Comparison of ENCODE assay signal across 1 cellular context in genomic region chr6:159693128-159693893, GRCh38.
TF ChIP-seq lines count a peak whose summit lies in the region.

SOD2 (minus strand) TSS chr6:159693241; CDS start chr6:159693167, 74 bp downstream.

TF ChIP-seq in K562, 482 proteins besides CTCF, POLR2A, EP300 and RAD21 (continued from another document and continues in another):
- TF ChIP-seq ARID4B (CRISPR knock-in tag; IDR thresholded peaks at IDR 0.05) (no peak), LARP7 (IDR thresholded peaks at IDR 0.05) (no peak), STAT5A (IDR thresholded peaks at IDR 0.05; ENCODE audit: borderline replicate concordance, low read length) (no peak), ZNF395 (CRISPR knock-in tag; IDR thresholded peaks at IDR 0.05) (peak; percentile 86), ZNF12 (CRISPR knock-in tag; IDR thresholded peaks at IDR 0.05) (no peak), MLLT1 (IDR thresholded peaks at IDR 0.05) (0 out of 4 replicates have a peak, but pooled peaks of 1 of the 2 experiments have one; percentile 39), RB1 (IDR thresholded peaks at IDR 0.05; ENCODE audit: low read depth) (peak; percentile 96), MAFF (IDR thresholded peaks at IDR 0.05; ENCODE audit: low read length) (peak; percentile 21; the same call in 1 of the 2 replicates), ZNF277 (CRISPR knock-in tag; IDR thresholded peaks at IDR 0.05; ENCODE audit: borderline replicate concordance) (no peak), ID3 (CRISPR knock-in tag; IDR thresholded peaks at IDR 0.05) (no peak), ID3 (tag; IDR thresholded peaks at IDR 0.05) (0 out of 2 replicates have a peak, but pooled peaks have one; percentile 21), ZNF134 (CRISPR knock-in tag; conservative IDR thresholded peaks at IDR 0.05) (0 out of 2 replicates have a peak, but pooled peaks have one; percentile 37), CTBP1 (IDR thresholded peaks at IDR 0.05; ENCODE audit: borderline replicate concordance) (peak; percentile 48; the same call in 1 of the 2 replicates), ZNF316 (IDR thresholded peaks at IDR 0.05) (no peak), NUFIP1 (IDR thresholded peaks at IDR 0.05; ENCODE audit: partially characterized antibody) (peak; percentile 87), NCOA6 (IDR thresholded peaks at IDR 0.05) (no peak), POLR2AphosphoS5 (IDR thresholded peaks at IDR 0.05; ENCODE audit: control insufficient read depth, insufficient read depth, low read depth, low read length) (peak; percentile 77), ZBED1 (IDR thresholded peaks at IDR 0.05) (no peak), ZNF165 (CRISPR knock-in tag; IDR thresholded peaks at IDR 0.05; ENCODE audit: borderline replicate concordance) (peak; percentile 76; the same call in 1 of the 2 replicates), ETS2 (tag; IDR thresholded peaks at IDR 0.05; ENCODE audit: borderline replicate concordance, poor library complexity, severe bottlenecking) (no peak), MBD1 (CRISPR knock-in tag; IDR thresholded peaks at IDR 0.05) (no peak), SP1 (CRISPR knock-in tag; IDR thresholded peaks at IDR 0.05) (peak; percentile 88), ZNF830 (CRISPR knock-in tag; IDR thresholded peaks at IDR 0.05) (no peak), NFIC (IDR thresholded peaks at IDR 0.05) (peak; percentile 47), BCL6 (CRISPR knock-in tag; IDR thresholded peaks at IDR 0.05) (no peak), SIN3A (IDR thresholded peaks at IDR 0.05; ENCODE audit: borderline replicate concordance in 2 of 2, control insufficient read depth in 1 of 2, low read depth in 2 of 2, low read length in 2 of 2) (peak; percentile 82 to 87; a peak in 3 of 4 replicates), ZFP91 (CRISPR knock-in tag; IDR thresholded peaks at IDR 0.05) (0 out of 2 replicates have a peak, but pooled peaks have one; percentile 56), JUND (IDR thresholded peaks at IDR 0.05; ENCODE audit: borderline replicate concordance, low read depth, low read length) (peak; percentile 96), JUND (tag; IDR thresholded peaks at IDR 0.05; ENCODE audit: borderline replicate concordance, low read depth, low read length) (no peak), RREB1 (CRISPR knock-in tag; IDR thresholded peaks at IDR 0.05) (0 out of 2 replicates have a peak, but pooled peaks have one; percentile 52), CREM (IDR thresholded peaks at IDR 0.05; ENCODE audit: low read depth) (peak; percentile 43; the same call in 1 of the 2 replicates), SIX5 (IDR thresholded peaks at IDR 0.05; ENCODE audit: borderline replicate concordance in 1 of 2, insufficient read depth in 1 of 2, low read depth in 1 of 2, low read length in 2 of 2) (peak in 1 of 2 experiments; percentile 39; a peak in 1 of 4 replicates), ZNF707 (CRISPR knock-in tag; conservative IDR thresholded peaks at IDR 0.05) (no peak), PHF8 (IDR thresholded peaks at IDR 0.05; ENCODE audit: borderline replicate concordance, low read length) (peak; percentile 96), ZNF408 (CRISPR knock-in tag; IDR thresholded peaks at IDR 0.05; ENCODE audit: low read depth) (no peak), ZNF589 (CRISPR knock-in tag; IDR thresholded peaks at IDR 0.05; ENCODE audit: low read depth) (peak; percentile 10; the same call in 1 of the 2 replicates), POLR2G (IDR thresholded peaks at IDR 0.05; ENCODE audit: low read depth, low read length) (peak; percentile 98), STAG1 (CRISPR knock-in tag; IDR thresholded peaks at IDR 0.05; ENCODE audit: borderline replicate concordance) (no peak), LEF1 (IDR thresholded peaks at IDR 0.05) (no peak), EGR1 (conservative IDR thresholded peaks at IDR 0.05) (0 out of 2 replicates have a peak, but pooled peaks have one; percentile 47), DIDO1 (tag; IDR thresholded peaks at IDR 0.05; ENCODE audit: low read depth) (no peak), BCOR (IDR thresholded peaks at IDR 0.05) (no peak), TAL1 (IDR thresholded peaks at IDR 0.05) (no peak), ZNF143 (CRISPR knock-in tag; IDR thresholded peaks at IDR 0.05) (0 out of 2 replicates have a peak, but pooled peaks have one; percentile 52), PML (IDR thresholded peaks at IDR 0.05; ENCODE audit: low read length) (peak; percentile 32; the same call in 1 of the 2 replicates), STAT5B (CRISPR knock-in tag; IDR thresholded peaks at IDR 0.05) (no peak), RBBP5 (IDR thresholded peaks at IDR 0.05; ENCODE audit: borderline replicate concordance, insufficient read depth, low read length, poor library complexity, severe bottlenecking) (peak; percentile 83), CHD1 (IDR thresholded peaks at IDR 0.05; ENCODE audit: low read length) (peak; percentile 61), JUNB (CRISPR knock-in tag; conservative IDR thresholded peaks at IDR 0.05) (no peak)
